ENCODE assay signal across 15 cellular contexts in genomic region chr3:13483988-13484695, GRCh38. TPM values are rescaled to one million over a fixed set of nuclear protein-coding genes. Genes with fewer than 3 reads are reported as not detected.
DNase-seq lines count a peak whose midpoint lies in the region; ATAC-seq and TF ChIP-seq lines count a peak whose summit lies in the region.
"Had no signal": no experiment of that assay in that cellular context is flagged by ENCODE, and none has a peak within 500 bp of the region (broad histone marks: within the 10 kb centered on the region; RNA-seq: fewer than 3 reads in every experiment).

No MANE protein-coding gene starts in this region.

- peak overlapping the region; percentile 73 for H3K27ac Mint-ChIP-seq in neural crest cell (ENCODE audit: unreplicated experiment)
- no peak overlapping the region for H3K27ac Mint-ChIP-seq in CD8-positive, alpha-beta T cell

- H3K36me3 ChIP-seq in heart left ventricle (peaks cover 0 to 8% (median 0%) of the 10 kb centered on the region in 9 donors), esophagus squamous epithelium (peaks cover 0 to 35% (median 0%) of the 10 kb centered on the region in 3 donors), vagina (peaks cover 0 to under 1% of the 10 kb centered on the region in 2 donors)
- H3K36me3 ChIP-seq in CD8-positive, alpha-beta T cell (ENCODE audit: insufficient read depth, low read length): no peaks in the 10 kb centered on the region

- no peaks in the 10 kb centered on the region for H3K27me3 ChIP-seq in heart left ventricle
- H3K27me3 ChIP-seq in esophagus squamous epithelium: no peaks in the 10 kb centered on the region
- no peaks in the 10 kb centered on the region for H3K27me3 ChIP-seq in vagina
- no peaks in the 10 kb centered on the region for H3K27me3 ChIP-seq in CD8-positive, alpha-beta T cell (ENCODE audit: insufficient read depth, low read length)

- H3K4me3 ChIP-seq in heart left ventricle (no peak overlapping the region), esophagus squamous epithelium (no peak overlapping the region), vagina (no peak overlapping the region)
- no peak overlapping the region for H3K4me3 ChIP-seq in CD8-positive, alpha-beta T cell (ENCODE audit: low read depth, low read length)
- H3K4me3 ChIP-seq: A549 had no signal

- H3K36me3 Mint-ChIP-seq in neural crest cell (ENCODE audit: low read depth): peaks cover 4% of the 10 kb centered on the region
- H3K36me3 Mint-ChIP-seq in CD8-positive, alpha-beta T cell: peaks cover 7% of the 10 kb centered on the region
- H3K36me3 Mint-ChIP-seq: natural killer cell treated with Interleukin-12 subunit alpha and Interleukin-12 subunit beta and Interleukin-15 and Interleukin-18, amount 100 ng/mL, for 72 hours had no signal

- H3K9me3 ChIP-seq in heart left ventricle (peaks cover 0 to 5% (median 0%) of the 10 kb centered on the region in 12 donors), esophagus squamous epithelium (no peaks in the 10 kb centered on the region), vagina (no peaks in the 10 kb centered on the region)
- H3K9me3 ChIP-seq in CD8-positive, alpha-beta T cell (ENCODE audit: low read length): no peaks in the 10 kb centered on the region
- H3K9me3 ChIP-seq: A549 had no signal

- H3K27ac ChIP-seq in heart left ventricle (peak overlapping the region in 11 of 12 donors; percentile 56 to 87 (median 84)), esophagus squamous epithelium (peak overlapping the region; percentile 83 to 88 (median 86)), vagina (peak overlapping the region; percentile 37)
- H3K27ac ChIP-seq in CD8-positive, alpha-beta T cell (ENCODE audit: low read depth, low read length): no peak overlapping the region

- peak overlapping the region; percentile 67 for H3K4me3 Mint-ChIP-seq in neural crest cell
- no peak overlapping the region for H3K4me3 Mint-ChIP-seq in CD8-positive, alpha-beta T cell
- H3K4me3 Mint-ChIP-seq: activated T-cell treated with anti-CD3 and anti-CD28 coated beads, Interleukin-2, amount 50 U/mL, for 4 hours; natural killer cell treated with Interleukin-12 subunit alpha and Interleukin-12 subunit beta and Interleukin-15 and Interleukin-18, amount 100 ng/mL, for 72 hours had no signal

- H3K9me3 Mint-ChIP-seq in neural crest cell: no peaks in the 10 kb centered on the region
- H3K9me3 Mint-ChIP-seq in CD8-positive, alpha-beta T cell: peaks cover 2% of the 10 kb centered on the region
- H3K9me3 Mint-ChIP-seq: activated T-cell treated with anti-CD3 and anti-CD28 coated beads, Interleukin-2, amount 50 U/mL, for 4 hours; natural killer cell treated with Interleukin-12 subunit alpha and Interleukin-12 subunit beta and Interleukin-15 and Interleukin-18, amount 100 ng/mL, for 72 hours had no signal

- TF ChIP-seq POLR2A in heart left ventricle (IDR thresholded peaks at IDR 0.05) (no peak), esophagus squamous epithelium (IDR thresholded peaks at IDR 0.05) (no peak), vagina (IDR thresholded peaks at IDR 0.05) (no peak)

- peaks cover 0 to 33% (median 18%) of the 10 kb centered on the region in 12 donors for H3K4me1 ChIP-seq in heart left ventricle
- H3K4me1 ChIP-seq in esophagus squamous epithelium: peaks cover 24 to 65% (median 35%) of the 10 kb centered on the region in 3 donors
- peaks cover 53% of the 10 kb centered on the region for H3K4me1 ChIP-seq in vagina
- peaks cover 21% of the 10 kb centered on the region for H3K4me1 ChIP-seq in CD8-positive, alpha-beta T cell (ENCODE audit: insufficient read depth, low read length)

- DNase-seq in heart left ventricle: peak in 2 of 5 donors; percentile 16 to 18
- no peak for DNase-seq in left cardiac atrium
- no peak for DNase-seq in esophagus squamous epithelium (lab: John Stamatoyannopoulos, UW)
- no peak for DNase-seq in neural crest cell (ENCODE audit: low read depth, low spot score)
- DNase-seq in vagina (ENCODE audit: extremely low spot score in 2 of 2): no peak
- DNase-seq in CD8-positive, alpha-beta T cell: no peak
- DNase-seq: activated CD4-positive, alpha-beta T cell treated with anti-CD3 and anti-CD28 coated beads for 1 hour; activated T-cell treated with anti-CD3 and anti-CD28 coated beads, Interleukin-2, amount 50 U/mL, for 4 hours; COR-L47; PC-3; T-helper 1 cell had no signal

- peaks cover 4% of the 10 kb centered on the region for H3K4me1 Mint-ChIP-seq in neural crest cell
- H3K4me1 Mint-ChIP-seq in CD8-positive, alpha-beta T cell (ENCODE audit: low read depth): peaks cover 21% of the 10 kb centered on the region

- TF ChIP-seq CTCF in heart left ventricle (IDR thresholded peaks at IDR 0.05) (no peak), esophagus squamous epithelium (IDR thresholded peaks at IDR 0.05) (no peak), neural crest cell (conservative IDR thresholded peaks at IDR 0.05) (no peak), vagina (IDR thresholded peaks at IDR 0.05) (no peak)
- no peak for TF ChIP-seq CTCF in CD8-positive, alpha-beta T cell (IDR thresholded peaks at IDR 0.05)

- POLR2A ChIA-PET in CD8-positive, alpha-beta T cell (lab: Charles Lee): no interaction called here

- no peaks in the 10 kb centered on the region for H3K27me3 Mint-ChIP-seq in neural crest cell (ENCODE audit: low read depth)
- H3K27me3 Mint-ChIP-seq in CD8-positive, alpha-beta T cell (ENCODE audit: low read depth): no peaks in the 10 kb centered on the region
- H3K27me3 Mint-ChIP-seq: natural killer cell treated with Interleukin-12 subunit alpha and Interleukin-12 subunit beta and Interleukin-15 and Interleukin-18, amount 100 ng/mL, for 72 hours had no signal

- CTCF ChIA-PET in CD8-positive, alpha-beta T cell (lab: Charles Lee): interaction anchor here (0.7 to 9.5 kb wide), 5 partner anchors 12 to 166 kb away, joined by 3 to 71 read pairs (median 3); no protein-coding TSS in a partner anchor

- ATAC-seq in heart left ventricle (no peak), left cardiac atrium (no peak), HG03378 (IDR thresholded peaks at IDR 0.05; ENCODE audit: unreplicated experiment) (no peak), HG02970 (IDR thresholded peaks at IDR 0.05; ENCODE audit: low FRiP score, unreplicated experiment) (no peak)
- ATAC-seq in CD8-positive, alpha-beta T cell: no peak
- ATAC-seq: activated T-cell treated with anti-CD3 and anti-CD28 coated beads, Interleukin-2, amount 50 U/mL, for 4 hours; natural killer cell treated with Interleukin-12 subunit alpha and Interleukin-12 subunit beta and Interleukin-15 and Interleukin-18, amount 100 ng/mL, for 72 hours had no signal

- 91 to 93% (median 91%) methylated on average over 21 of the region's 21 CpGs for WGBS in heart left ventricle, 4 donors
- 77 to 85% methylated on average over 13 to 19 of the region's 21 CpGs for WGBS in esophagus squamous epithelium, 2 donors

- intact Hi-C loops in heart left ventricle (cut with DNase I) (no loop called here), left cardiac atrium (cut with DNase I) (no loop called here), esophagus squamous epithelium (cut with DNase I) (no loop called here), vagina (cut with DNase I) (no loop called here)
- intact Hi-C loops in CD8-positive, alpha-beta T cell (cut with DNase I, micrococcal nuclease): loop anchor here (5.0 to 10.0 kb wide), 7 partner anchors 393 to 1463 kb away; partner anchors contain the start of genes CHCHD4 (in 2 of the 2), LSM3 (in 1 of the 2), NR2C2 (in 1 of the 2) and TMEM43 (in 1 of the 2)

RNA-seq across cellular contexts. Expression of gene HDAC11, which starts 4.0 kb away (rescaled TPM):
- total RNA-seq in heart left ventricle (10 to 100 TPM; 20.8 to 49.4 (median 30.7) TPM), left cardiac atrium (10 to 100 TPM; 27.6 to 36.0 TPM), esophagus squamous epithelium (10 to 100 TPM in 3 of 4 donors, 1 to 10 TPM in 1; 8.1 to 25.4 (median 12.3) TPM), neural crest cell (12.6 and 14.0 TPM in 2 replicates), vagina (12.0 TPM)
- polyA plus RNA-seq in heart left ventricle: 10 to 100 TPM; 27.2 to 33.7 TPM
- 1 to 10 TPM; 4.6 to 5.8 TPM for total RNA-seq in CD8-positive, alpha-beta T cell

Comparison
In these comparisons a context has a peak if more than half of its experiments do, and no peak if none do; other contexts are left out.
1. intact Hi-C loops: an anchor here in CD8-positive, alpha-beta T cell (5.0 to 10.0 kb wide); none called in heart left ventricle, left cardiac atrium, esophagus squamous epithelium and vagina.